8 cellular contexts compared by ENCODE assay signal in the genomic region with DNA sequence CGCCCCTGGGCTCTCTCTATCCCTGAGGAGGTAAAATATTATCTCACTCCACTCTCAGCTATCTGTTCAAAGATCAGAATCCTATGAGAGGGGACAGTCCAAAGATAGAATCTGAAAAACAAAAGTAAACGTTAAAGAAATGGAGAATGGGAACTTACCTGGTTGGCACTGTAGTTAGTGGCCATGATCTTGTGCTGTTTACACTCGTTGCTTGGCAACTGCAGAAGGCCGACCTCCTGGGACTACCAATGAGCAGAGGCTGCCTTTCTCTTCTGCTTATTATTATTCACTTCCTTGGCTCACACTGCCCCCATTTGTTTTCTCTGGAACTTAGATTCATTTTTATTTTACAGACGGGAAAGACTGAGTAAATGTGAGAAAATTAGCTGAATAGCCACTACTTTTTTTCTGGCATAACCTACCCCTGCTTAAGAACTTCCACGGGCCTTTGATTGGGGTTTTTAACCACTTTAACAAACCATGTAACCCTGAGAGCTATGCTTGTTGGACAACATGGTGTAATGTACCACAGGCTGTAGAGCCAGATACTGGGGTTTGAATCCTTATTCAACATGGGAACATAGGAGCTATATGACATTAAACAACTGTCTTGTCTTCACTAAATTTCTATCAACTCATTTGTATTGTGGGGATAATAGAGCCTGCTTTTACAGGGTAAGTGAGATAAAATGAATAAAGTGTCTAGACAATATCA. TPM values are rescaled to one million over a fixed set of nuclear protein-coding genes. Genes with fewer than 3 reads are reported as not detected.
DNase-seq lines count a peak whose midpoint lies in the region; ATAC-seq and TF ChIP-seq lines count a peak whose summit lies in the region.

A gene with protein sequence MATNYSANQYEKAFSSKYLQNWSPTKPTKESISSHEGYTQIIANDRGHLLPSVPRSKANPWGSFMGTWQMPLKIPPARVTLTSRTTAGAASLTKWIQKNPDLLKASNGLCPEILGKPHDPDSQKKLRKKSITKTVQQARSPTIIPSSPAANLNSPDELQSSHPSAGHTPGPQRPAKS (minus strand): TSS at position 193 of the 715 bp plus-strand sequence. CDS start 8 bp downstream, at position 185.

- peak; percentile 69 for DNase-seq in DMS 273 treated with DMSO at 0.1 percent for 48 hours (lab: John Stamatoyannopoulos, UW)
- peak; percentile 87 to 89 for DNase-seq in NCI-H526 (lab: John Stamatoyannopoulos, UW)
- DNase-seq in activated T-helper 1 cell treated with Interleukin-2 at 50 U/mL for 16 hours (ENCODE audit: low read depth): peak; percentile 11
- peak; percentile 14 to 42 for DNase-seq in foreskin fibroblast
- peak; percentile 15 for DNase-seq in neural progenitor cell (ENCODE audit: low spot score)

- H3K4me2 ChIP-seq in neural progenitor cell: no peak within 1 kb of the TSS

- TF ChIP-seq CTCF in foreskin fibroblast (IDR thresholded peaks at IDR 0.05; ENCODE audit: low read depth, low read length): no peak
- no peak for TF ChIP-seq CTCF in neural progenitor cell (IDR thresholded peaks at IDR 0.05)

- no peaks in the 10 kb centered on the region for H3K79me2 ChIP-seq in neural progenitor cell (ENCODE audit: low read depth)

- H3K36me3 ChIP-seq in neural progenitor cell: no peaks in the 10 kb centered on the region

- no peaks in the 10 kb centered on the region for H3K9me3 Mint-ChIP-seq in neural progenitor cell

- H3K27ac ChIP-seq in neural progenitor cell: no peak within 1 kb of the TSS

- no peaks in the 10 kb centered on the region for H3F3A ChIP-seq in neural progenitor cell (ENCODE audit: low read depth)

- H3K4me1 ChIP-seq in neural progenitor cell: no peaks in the 10 kb centered on the region

- H3K4me3 ChIP-seq in foreskin fibroblast (ENCODE audit: low read depth in 1 of 2, low read length in 2 of 2) (no peak within 1 kb of the TSS), neural progenitor cell (no peak within 1 kb of the TSS)

- H3K27ac Mint-ChIP-seq in neural progenitor cell: peak within 1 kb of the TSS; percentile 43

- H3K36me3 Mint-ChIP-seq in neural progenitor cell: peaks cover 18% of the 10 kb centered on the region

- no peak within 1 kb of the TSS for H2AFZ ChIP-seq in neural progenitor cell (replicated peaks)

- H3K9me3 ChIP-seq in neural progenitor cell (ENCODE audit: low read depth): no peaks in the 10 kb centered on the region

- H3K4me1 Mint-ChIP-seq in neural progenitor cell: peaks cover 7% of the 10 kb centered on the region

- H3K4me3 Mint-ChIP-seq in neural progenitor cell: no peak within 1 kb of the TSS

- H3K27me3 ChIP-seq in neural progenitor cell: no peaks in the 10 kb centered on the region

- ATAC-seq in GM19452 (IDR thresholded peaks at IDR 0.05; ENCODE audit: unreplicated experiment) (peak; percentile 86), HG03457 (IDR thresholded peaks at IDR 0.05; ENCODE audit: unreplicated experiment) (peak; percentile 83), HG02840 (IDR thresholded peaks at IDR 0.05; ENCODE audit: low FRiP score, unreplicated experiment) (no peak)

- H4K20me1 ChIP-seq in neural progenitor cell (ENCODE audit: low read depth): no peaks in the 10 kb centered on the region

- H3K27me3 Mint-ChIP-seq in neural progenitor cell (ENCODE audit: insufficient read depth, low read depth): peaks cover 2% of the 10 kb centered on the region

- no peak within 1 kb of the TSS for H3K9ac ChIP-seq in neural progenitor cell

RNA-seq across cellular contexts. Expression of the gene that starts here (rescaled TPM):
- total RNA-seq in neural progenitor cell (ENCODE audit: low replicate concordance): not detected in 2 replicates

Comparison
In these comparisons a context has a peak if more than half of its experiments do, and no peak if none do; other contexts are left out.
1. Peak in DNase-seq in neural progenitor cell; RNA of the gene not detected or under 1 TPM.
2. DNase-seq: peak in every context shown above with its lines; median percentile 88 in NCI-H526; 69 in DMS 273 treated with DMSO at 0.1 percent for 48 hours; 28 in foreskin fibroblast; 15 in neural progenitor cell; 11 in activated T-helper 1 cell treated with Interleukin-2 at 50 U/mL for 16 hours.